ENCODE assay signal across 18 cellular contexts in the genomic region with DNA sequence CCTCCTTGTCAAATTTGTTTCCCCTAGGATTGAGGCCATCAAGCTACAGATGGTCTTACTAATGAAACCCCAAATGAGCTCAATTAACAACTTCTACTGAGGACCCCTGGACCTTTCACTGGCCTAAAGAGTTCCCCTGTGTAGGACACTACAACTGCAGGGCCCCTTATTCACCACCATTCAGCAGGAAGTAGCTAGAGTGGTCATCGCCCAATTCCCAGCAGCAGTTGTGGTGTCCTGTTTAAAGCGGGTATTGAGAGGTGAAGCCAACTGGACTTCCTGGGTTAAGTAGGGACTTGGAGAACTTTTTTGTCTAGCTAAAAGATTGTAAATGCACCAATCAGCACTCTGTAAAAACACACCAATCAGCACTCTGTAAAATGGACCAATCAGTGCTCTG.
DNase-seq lines count a peak whose midpoint lies in the region; ATAC-seq and TF ChIP-seq lines count a peak whose summit lies in the region.
"Had no signal": no experiment of that assay in that cellular context is flagged by ENCODE, and none has a peak within 500 bp of the region (broad histone marks: within the 10 kb centered on the region; RNA-seq: fewer than 3 reads in every experiment).

No MANE protein-coding gene starts in this region.

- no peaks in the 10 kb centered on the region for H3K36me3 Mint-ChIP-seq in effector memory CD8-positive, alpha-beta T cell (ENCODE audit: insufficient read depth)
- H3K36me3 Mint-ChIP-seq: CD8-positive, alpha-beta T cell had no signal

- peaks cover 13% of the 10 kb centered on the region for H3K9me3 ChIP-seq in WERI-Rb-1 (ENCODE audit: severe bottlenecking)

- no peak overlapping the region for H3K4me3 Mint-ChIP-seq in effector memory CD8-positive, alpha-beta T cell
- H3K4me3 Mint-ChIP-seq: CD8-positive, alpha-beta T cell had no signal

- no peak for ATAC-seq in HG03520 (IDR thresholded peaks at IDR 0.05; ENCODE audit: unreplicated experiment)
- no peak for ATAC-seq in effector memory CD8-positive, alpha-beta T cell (replicated peaks)
- ATAC-seq: CD8-positive, alpha-beta T cell had no signal

- H3K4me3 ChIP-seq in WERI-Rb-1 (ENCODE audit: low read depth, low read length), result no peak overlapping the region
- H3K4me3 ChIP-seq: BLaER1 treated with 17β-estradiol and CSF1 and Interleukin-3, amounts not matched to agents 10 nM and 100 nM had no signal

- H3K4me1 Mint-ChIP-seq in effector memory CD8-positive, alpha-beta T cell (ENCODE audit: low read depth in 2 of 2), result no peaks in the 10 kb centered on the region

- TF ChIP-seq CTCF in WERI-Rb-1 (IDR thresholded peaks at IDR 0.05; ENCODE audit: low read depth, low read length), result no peak

- in situ Hi-C loops in ACHN (cut with HindIII; ENCODE audit: low pct_ligation_motif_present, low pct_unique_long_range_greater_than_20kb, low sequenced_read_pairs) (no loop called here), KBM-7 (cut with MboI; ENCODE audit: low pct_unique_long_range_greater_than_20kb, low sequenced_read_pairs) (no loop called here)

- no peaks in the 10 kb centered on the region for H3K27me3 ChIP-seq in WERI-Rb-1 (ENCODE audit: insufficient read depth, low read depth, severe bottlenecking)
- H3K27me3 ChIP-seq: BLaER1 treated with 17β-estradiol and CSF1 and Interleukin-3, amounts not matched to agents 10 nM and 100 nM had no signal

- H3K36me3 ChIP-seq in WERI-Rb-1, result no peaks in the 10 kb centered on the region
- H3K36me3 ChIP-seq: BLaER1 treated with 17β-estradiol and CSF1 and Interleukin-3, amounts not matched to agents 10 nM and 100 nM had no signal

- no peak overlapping the region for H3K27ac Mint-ChIP-seq in effector memory CD8-positive, alpha-beta T cell
- H3K27ac Mint-ChIP-seq: CD8-positive, alpha-beta T cell had no signal

- H3K27me3 Mint-ChIP-seq in effector memory CD8-positive, alpha-beta T cell, result no peaks in the 10 kb centered on the region

- DNase-seq in NCI-H748 (lab: John Stamatoyannopoulos, UW; ENCODE audit: unreplicated experiment), result peak; percentile 1
- DNase-seq in NCI-H748 treated with DMSO at 0.1 percent for 48 hours (lab: John Stamatoyannopoulos, UW), result no peak
- peak; percentile 54 for DNase-seq in ACHN
- DNase-seq in KBM-7, result peak; percentile 8
- peak; percentile 41 for DNase-seq in WERI-Rb-1
- DNase-seq in effector memory CD8-positive, alpha-beta T cell, result no peak
- DNase-seq in T1000 (lab: John Stamatoyannopoulos, UW), result no peak
- DNase-seq: CD8-positive, alpha-beta T cell; DMS79 treated with DMSO at 0.1 percent for 48 hours; H7; Karpas-422; MM.1S; NCI-H1105; NCI-H2081; NCI-H524 had no signal

- H3K9me3 Mint-ChIP-seq in effector memory CD8-positive, alpha-beta T cell, result peaks cover 4 to 7% of the 10 kb centered on the region in 2 donors

- no peak overlapping the region for H3K27ac ChIP-seq in WERI-Rb-1
- H3K27ac ChIP-seq: BLaER1 treated with 17β-estradiol and CSF1 and Interleukin-3, amounts not matched to agents 10 nM and 100 nM; HL-60 had no signal

Comparison
In these comparisons a context has a peak if more than half of its experiments do, and no peak if none do; other contexts are left out.
1. DNase-seq: peak in NCI-H748 (single experiment), ACHN (single experiment), KBM-7 (single experiment) and WERI-Rb-1 (single experiment); none in NCI-H748 treated with DMSO at 0.1 percent for 48 hours (single experiment), effector memory CD8-positive, alpha-beta T cell (0 of 3) and T1000 (single experiment).